Comparison of ENCODE assay signal across 1 cellular context in the genomic region with DNA sequence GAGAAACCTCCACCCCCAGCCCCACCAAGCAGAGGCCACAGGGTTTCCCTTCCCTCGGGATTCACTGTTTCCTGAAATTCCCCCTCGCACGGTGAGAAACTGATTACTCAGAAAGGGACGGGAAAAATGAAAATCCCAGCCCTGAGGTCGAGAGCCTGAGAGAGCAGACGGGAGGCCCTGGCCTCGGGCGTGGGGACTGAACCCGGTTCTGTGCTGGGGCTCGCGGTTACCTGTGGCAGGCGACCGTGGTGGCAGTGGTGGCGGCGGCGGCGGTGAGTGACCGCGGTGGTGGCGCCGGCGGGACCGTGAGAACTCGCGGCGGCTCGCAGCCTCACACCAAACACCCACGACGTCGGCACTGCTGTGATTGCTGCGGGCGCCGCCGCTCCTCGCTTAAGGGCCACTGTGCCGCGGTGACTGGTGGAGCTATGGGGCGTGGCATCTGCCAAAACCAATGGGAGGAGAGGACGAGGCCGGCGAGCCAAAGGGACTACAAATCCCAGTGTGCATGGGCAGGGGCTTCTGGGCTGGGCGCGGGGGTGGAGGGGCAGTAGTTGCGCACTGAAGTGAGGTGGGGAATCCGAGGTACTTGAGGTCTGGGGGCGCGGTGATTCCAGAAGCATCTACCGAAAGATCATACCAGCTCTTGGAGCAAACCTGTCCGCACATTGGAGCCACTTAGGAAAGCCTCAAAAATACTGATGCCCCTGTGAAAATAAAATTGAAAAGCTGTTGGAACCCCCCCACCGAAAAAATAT.
TF ChIP-seq lines count a peak whose summit lies in the region.

TSS of gene LGMN (minus strand) at position 369 of the 758 bp plus-strand sequence. CDS start 15,841 bp downstream, outside the sequence.

TF ChIP-seq in HepG2, 621 proteins besides CTCF, POLR2A, EP300 and RAD21 (continued from another document and continues in another):
- TF ChIP-seq, protein P1, sequence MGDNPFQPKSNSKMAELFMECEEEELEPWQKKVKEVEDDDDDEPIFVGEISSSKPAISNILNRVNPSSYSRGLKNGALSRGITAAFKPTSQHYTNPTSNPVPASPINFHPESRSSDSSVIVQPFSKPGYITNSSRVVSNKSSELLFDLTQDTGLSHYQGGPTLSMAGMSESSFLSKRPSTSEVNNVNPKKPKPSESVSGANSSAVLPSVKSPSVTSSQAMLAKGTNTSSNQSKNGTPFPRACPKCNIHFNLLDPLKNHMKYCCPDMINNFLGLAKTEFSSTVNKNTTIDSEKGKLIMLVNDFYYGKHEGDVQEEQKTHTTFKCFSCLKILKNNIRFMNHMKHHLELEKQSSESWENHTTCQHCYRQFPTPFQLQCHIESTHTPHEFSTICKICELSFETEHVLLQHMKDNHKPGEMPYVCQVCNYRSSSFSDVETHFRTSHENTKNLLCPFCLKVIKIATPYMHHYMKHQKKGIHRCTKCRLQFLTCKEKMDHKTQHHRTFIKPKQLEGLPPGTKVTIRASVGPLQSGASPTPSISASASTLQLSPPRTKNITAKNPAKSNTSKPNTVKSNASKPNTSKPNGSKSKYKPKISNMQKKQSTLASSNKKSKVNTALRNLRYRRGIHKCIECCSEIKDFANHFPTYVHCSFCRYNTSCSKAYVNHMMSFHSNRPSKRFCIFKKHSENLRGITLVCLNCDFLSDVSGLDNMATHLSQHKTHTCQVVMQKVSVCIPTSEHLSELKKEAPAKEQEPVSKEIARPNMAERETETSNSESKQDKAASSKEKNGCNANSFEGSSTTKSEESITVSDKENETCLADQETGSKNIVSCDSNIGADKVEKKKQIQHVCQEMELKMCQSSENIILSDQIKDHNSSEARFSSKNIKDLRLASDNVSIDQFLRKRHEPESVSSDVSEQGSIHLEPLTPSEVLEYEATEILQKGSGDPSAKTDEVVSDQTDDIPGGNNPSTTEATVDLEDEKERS (CRISPR knock-in tag; IDR thresholded peaks at IDR 0.05), result peak; percentile 52; the same call in 1 of the 2 replicates
- TF ChIP-seq ZNF264 (CRISPR knock-in tag; IDR thresholded peaks at IDR 0.05), result no peak
- TF ChIP-seq ZBTB37 (CRISPR knock-in tag; IDR thresholded peaks at IDR 0.05), result no peak
- TF ChIP-seq SMARCE1 (IDR thresholded peaks at IDR 0.05; ENCODE audit: borderline replicate concordance), result no peak
- TF ChIP-seq TP53 (CRISPR knock-in tag; conservative IDR thresholded peaks at IDR 0.05), result no peak
- TF ChIP-seq ERF (CRISPR knock-in tag; IDR thresholded peaks at IDR 0.05), result 0 out of 2 replicates have a peak, but pooled peaks have one; percentile 43
- TF ChIP-seq ZNF629 (CRISPR knock-in tag; conservative IDR thresholded peaks at IDR 0.05), result no peak
- TF ChIP-seq ZNF720 (CRISPR knock-in tag; IDR thresholded peaks at IDR 0.05), result no peak
- no peak for TF ChIP-seq SMARCC2 (IDR thresholded peaks at IDR 0.05)
- TF ChIP-seq ZNF672 (CRISPR knock-in tag; IDR thresholded peaks at IDR 0.05), result no peak
- no peak for TF ChIP-seq NR2F6 (IDR thresholded peaks at IDR 0.05)
- TF ChIP-seq NR2F6 (CRISPR knock-in tag; IDR thresholded peaks at IDR 0.05), result peak; percentile 43; the same call in 1 of the 2 replicates
- TF ChIP-seq, protein P2, sequence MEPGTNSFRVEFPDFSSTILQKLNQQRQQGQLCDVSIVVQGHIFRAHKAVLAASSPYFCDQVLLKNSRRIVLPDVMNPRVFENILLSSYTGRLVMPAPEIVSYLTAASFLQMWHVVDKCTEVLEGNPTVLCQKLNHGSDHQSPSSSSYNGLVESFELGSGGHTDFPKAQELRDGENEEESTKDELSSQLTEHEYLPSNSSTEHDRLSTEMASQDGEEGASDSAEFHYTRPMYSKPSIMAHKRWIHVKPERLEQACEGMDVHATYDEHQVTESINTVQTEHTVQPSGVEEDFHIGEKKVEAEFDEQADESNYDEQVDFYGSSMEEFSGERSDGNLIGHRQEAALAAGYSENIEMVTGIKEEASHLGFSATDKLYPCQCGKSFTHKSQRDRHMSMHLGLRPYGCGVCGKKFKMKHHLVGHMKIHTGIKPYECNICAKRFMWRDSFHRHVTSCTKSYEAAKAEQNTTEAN (CRISPR knock-in tag; conservative IDR thresholded peaks at IDR 0.05), result no peak
- TF ChIP-seq IKZF4 (CRISPR knock-in tag; IDR thresholded peaks at IDR 0.05; ENCODE audit: borderline replicate concordance, low read depth, not compliant biosample characterization), result peak; percentile 85
- TF ChIP-seq ZNF782 (CRISPR knock-in tag; IDR thresholded peaks at IDR 0.05; ENCODE audit: borderline replicate concordance), result peak; percentile 83; the same call in 1 of the 2 replicates
- TF ChIP-seq ZNF709 (CRISPR knock-in tag; IDR thresholded peaks at IDR 0.05), result peak; percentile 91
- TF ChIP-seq, protein P3, sequence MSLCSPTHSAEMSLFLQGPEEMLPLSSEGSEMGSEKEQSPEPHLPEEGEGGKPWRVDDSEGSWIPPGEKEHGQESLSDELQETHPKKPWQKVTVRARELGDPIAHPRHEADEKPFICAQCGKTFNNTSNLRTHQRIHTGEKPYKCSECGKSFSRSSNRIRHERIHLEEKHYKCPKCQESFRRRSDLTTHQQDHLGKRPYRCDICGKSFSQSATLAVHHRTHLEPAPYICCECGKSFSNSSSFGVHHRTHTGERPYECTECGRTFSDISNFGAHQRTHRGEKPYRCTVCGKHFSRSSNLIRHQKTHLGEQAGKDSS (CRISPR knock-in tag; IDR thresholded peaks at IDR 0.05; ENCODE audit: borderline replicate concordance, low read depth), result peak; percentile 88; the same call in 1 of the 2 replicates
- TF ChIP-seq HNF1B (CRISPR knock-in tag; IDR thresholded peaks at IDR 0.05), result peak; percentile 67
- no peak for TF ChIP-seq ZNF644 (CRISPR knock-in tag; IDR thresholded peaks at IDR 0.05; ENCODE audit: low read depth)
- TF ChIP-seq, protein P4, sequence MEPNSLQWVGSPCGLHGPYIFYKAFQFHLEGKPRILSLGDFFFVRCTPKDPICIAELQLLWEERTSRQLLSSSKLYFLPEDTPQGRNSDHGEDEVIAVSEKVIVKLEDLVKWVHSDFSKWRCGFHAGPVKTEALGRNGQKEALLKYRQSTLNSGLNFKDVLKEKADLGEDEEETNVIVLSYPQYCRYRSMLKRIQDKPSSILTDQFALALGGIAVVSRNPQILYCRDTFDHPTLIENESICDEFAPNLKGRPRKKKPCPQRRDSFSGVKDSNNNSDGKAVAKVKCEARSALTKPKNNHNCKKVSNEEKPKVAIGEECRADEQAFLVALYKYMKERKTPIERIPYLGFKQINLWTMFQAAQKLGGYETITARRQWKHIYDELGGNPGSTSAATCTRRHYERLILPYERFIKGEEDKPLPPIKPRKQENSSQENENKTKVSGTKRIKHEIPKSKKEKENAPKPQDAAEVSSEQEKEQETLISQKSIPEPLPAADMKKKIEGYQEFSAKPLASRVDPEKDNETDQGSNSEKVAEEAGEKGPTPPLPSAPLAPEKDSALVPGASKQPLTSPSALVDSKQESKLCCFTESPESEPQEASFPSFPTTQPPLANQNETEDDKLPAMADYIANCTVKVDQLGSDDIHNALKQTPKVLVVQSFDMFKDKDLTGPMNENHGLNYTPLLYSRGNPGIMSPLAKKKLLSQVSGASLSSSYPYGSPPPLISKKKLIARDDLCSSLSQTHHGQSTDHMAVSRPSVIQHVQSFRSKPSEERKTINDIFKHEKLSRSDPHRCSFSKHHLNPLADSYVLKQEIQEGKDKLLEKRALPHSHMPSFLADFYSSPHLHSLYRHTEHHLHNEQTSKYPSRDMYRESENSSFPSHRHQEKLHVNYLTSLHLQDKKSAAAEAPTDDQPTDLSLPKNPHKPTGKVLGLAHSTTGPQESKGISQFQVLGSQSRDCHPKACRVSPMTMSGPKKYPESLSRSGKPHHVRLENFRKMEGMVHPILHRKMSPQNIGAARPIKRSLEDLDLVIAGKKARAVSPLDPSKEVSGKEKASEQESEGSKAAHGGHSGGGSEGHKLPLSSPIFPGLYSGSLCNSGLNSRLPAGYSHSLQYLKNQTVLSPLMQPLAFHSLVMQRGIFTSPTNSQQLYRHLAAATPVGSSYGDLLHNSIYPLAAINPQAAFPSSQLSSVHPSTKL (CRISPR knock-in tag; IDR thresholded peaks at IDR 0.05), result peak; percentile 38; the same call in 1 of the 2 replicates
- TF ChIP-seq FOXO1 (CRISPR knock-in tag; IDR thresholded peaks at IDR 0.05), result peak; percentile 15; the same call in 1 of the 2 replicates
- TF ChIP-seq BORCS8-MEF2B (CRISPR knock-in tag; IDR thresholded peaks at IDR 0.05), result no peak; the same call in 1 of the 2 replicates
- 0 out of 2 replicates have a peak, but pooled peaks have one; percentile 60 for TF ChIP-seq JUND (CRISPR knock-in tag; IDR thresholded peaks at IDR 0.05)
- TF ChIP-seq CCDC6 (CRISPR knock-in tag; IDR thresholded peaks at IDR 0.05), result peak; percentile 80; the same call in 1 of the 2 replicates
- TF ChIP-seq ZNF274 (CRISPR knock-in tag; IDR thresholded peaks at IDR 0.05), result 0 out of 2 replicates have a peak, but pooled peaks have one; percentile 37
- TF ChIP-seq PTBP1 (IDR thresholded peaks at IDR 0.05; ENCODE audit: low read depth, low read length, poor library complexity, severe bottlenecking), result no peak
- no peak for TF ChIP-seq ZHX1 (CRISPR knock-in tag; IDR thresholded peaks at IDR 0.05; ENCODE audit: low read depth)
- no peak for TF ChIP-seq DNMT3B (CRISPR knock-in tag; conservative IDR thresholded peaks at IDR 0.05)
- TF ChIP-seq EHMT2 (IDR thresholded peaks at IDR 0.05; ENCODE audit: borderline replicate concordance, low read depth, low read length), result no peak
- TF ChIP-seq ZNF282 (IDR thresholded peaks at IDR 0.05; ENCODE audit: partially characterized antibody), result no peak
- TF ChIP-seq SCMH1 (CRISPR knock-in tag; IDR thresholded peaks at IDR 0.05; ENCODE audit: borderline replicate concordance), result no peak
- no peak for TF ChIP-seq CCAR2 (optimal IDR thresholded peaks at IDR 0.05; ENCODE audit: low read depth, low read length)
- TF ChIP-seq NCOR1 (IDR thresholded peaks at IDR 0.05; ENCODE audit: borderline replicate concordance, low read length), result no peak
- peak; percentile 49; the same call in 1 of the 2 replicates for TF ChIP-seq MEF2D (CRISPR knock-in tag; IDR thresholded peaks at IDR 0.05)
- TF ChIP-seq NFYB (CRISPR knock-in tag; IDR thresholded peaks at IDR 0.05), result peak; percentile 78
- no peak for TF ChIP-seq ZNF30 (CRISPR knock-in tag; IDR thresholded peaks at IDR 0.05)
- TF ChIP-seq, protein P5, sequence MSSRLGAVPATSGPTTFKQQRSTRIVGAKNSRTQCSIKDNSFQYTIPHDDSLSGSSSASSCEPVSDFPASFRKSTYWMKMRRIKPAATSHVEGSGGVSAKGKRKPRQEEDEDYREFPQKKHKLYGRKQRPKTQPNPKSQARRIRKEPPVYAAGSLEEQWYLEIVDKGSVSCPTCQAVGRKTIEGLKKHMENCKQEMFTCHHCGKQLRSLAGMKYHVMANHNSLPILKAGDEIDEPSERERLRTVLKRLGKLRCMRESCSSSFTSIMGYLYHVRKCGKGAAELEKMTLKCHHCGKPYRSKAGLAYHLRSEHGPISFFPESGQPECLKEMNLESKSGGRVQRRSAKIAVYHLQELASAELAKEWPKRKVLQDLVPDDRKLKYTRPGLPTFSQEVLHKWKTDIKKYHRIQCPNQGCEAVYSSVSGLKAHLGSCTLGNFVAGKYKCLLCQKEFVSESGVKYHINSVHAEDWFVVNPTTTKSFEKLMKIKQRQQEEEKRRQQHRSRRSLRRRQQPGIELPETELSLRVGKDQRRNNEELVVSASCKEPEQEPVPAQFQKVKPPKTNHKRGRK (CRISPR knock-in tag; IDR thresholded peaks at IDR 0.05), result no peak
- TF ChIP-seq HMG20A (CRISPR knock-in tag; IDR thresholded peaks at IDR 0.05; ENCODE audit: borderline replicate concordance), result no peak
- 0 out of 2 replicates have a peak, but pooled peaks have one; percentile 22 for TF ChIP-seq ISX (CRISPR knock-in tag; conservative IDR thresholded peaks at IDR 0.05)
- TF ChIP-seq SRSF9 (IDR thresholded peaks at IDR 0.05; ENCODE audit: borderline replicate concordance, insufficient read depth, low read depth, low read length, poor library complexity, severe bottlenecking), result no peak
- peak; percentile 98 for TF ChIP-seq DR1 (CRISPR knock-in tag; IDR thresholded peaks at IDR 0.05)
- no peak for TF ChIP-seq EED (CRISPR knock-in tag; IDR thresholded peaks at IDR 0.05)
- no peak for TF ChIP-seq HOXA5 (CRISPR knock-in tag; IDR thresholded peaks at IDR 0.05)
- TF ChIP-seq ZFYVE20 (CRISPR knock-in tag; IDR thresholded peaks at IDR 0.05; ENCODE audit: borderline replicate concordance, low read depth), result no peak
- peak; percentile 91 for TF ChIP-seq SAP130 (CRISPR knock-in tag; IDR thresholded peaks at IDR 0.05; ENCODE audit: low read depth)
